ENCODE assay signal across 5 cellular contexts in genomic region chr4:107742791-107743190, GRCh38.
"Had no signal": no experiment of that assay in that cellular context is flagged by ENCODE, and none has a peak within 500 bp of the region (broad histone marks: within the 10 kb centered on the region; RNA-seq: fewer than 3 reads in every experiment).

No MANE protein-coding gene starts in this region.

- ATAC-seq: HepG2 had no signal

- H3K4me3 ChIP-seq: K562 had no signal

- H3K27ac ChIP-seq: HL-60 had no signal

- DNase-seq: KBM-7, KG1 had no signal
